In genomic region chr9:83185517-83186192, GRCh38 we compare ENCODE assay signal across 19 cellular contexts.
DNase-seq lines count a peak whose midpoint lies in the region; ATAC-seq and TF ChIP-seq lines count a peak whose summit lies in the region.
"Had no signal": no experiment of that assay in that cellular context is flagged by ENCODE, and none has a peak within 500 bp of the region (broad histone marks: within the 10 kb centered on the region; RNA-seq: fewer than 3 reads in every experiment).

No MANE protein-coding gene starts in this region.

- H3K27ac ChIP-seq in esophagus muscularis mucosa (replicated peaks in 1 of 4) (no peak overlapping the region), iPS-20b (ENCODE audit: low read length) (no peak overlapping the region), mesenchymal stem cell (ENCODE audit: low read length, poor library complexity, severe bottlenecking) (no peak overlapping the region), OCI-LY7 (ENCODE audit: low read depth, low read length, poor library complexity, severe bottlenecking) (no peak overlapping the region)
- H3K27ac ChIP-seq: GM23248, SJSA1 had no signal

- H3K79me2 ChIP-seq in OCI-LY7 (ENCODE audit: insufficient read depth, low read depth, low read length): no peaks in the 10 kb centered on the region

- H3K4me2 ChIP-seq in mesenchymal stem cell (ENCODE audit: low read length, poor library complexity, severe bottlenecking) (no peak overlapping the region), OCI-LY7 (ENCODE audit: low read length) (no peak overlapping the region)

- BruUV-seq in OCI-LY7 (replicated peaks; lab: Mats Ljungman, UMichigan): no TSS peak

- H3K9me2 ChIP-seq in OCI-LY7 (ENCODE audit: insufficient read depth, low read length): no peaks in the 10 kb centered on the region

- H3K23ac ChIP-seq in mesenchymal stem cell (ENCODE audit: low read length in 2 of 2): no peak overlapping the region

- H3K4me1 ChIP-seq in ES-I3 (ENCODE audit: insufficient read depth, low read length) (peaks cover 12% of the 10 kb centered on the region), esophagus muscularis mucosa (no peaks in the 10 kb centered on the region), iPS-20b (ENCODE audit: insufficient read depth, low read length) (peaks cover 11% of the 10 kb centered on the region; the same call in 1 of the 2 replicates), mesenchymal stem cell (ENCODE audit: control insufficient read depth, insufficient read depth, low read depth, low read length) (no peaks in the 10 kb centered on the region), OCI-LY7 (ENCODE audit: insufficient read depth, low read length, poor library complexity, severe bottlenecking) (no peaks in the 10 kb centered on the region)
- H3K4me1 ChIP-seq: SJSA1 had no signal

- H3K36me3 ChIP-seq in ES-I3 (ENCODE audit: insufficient read depth, low read length) (no peaks in the 10 kb centered on the region), esophagus muscularis mucosa (no peaks in the 10 kb centered on the region), iPS-20b (ENCODE audit: insufficient read depth, low read depth, low read length) (no peaks in the 10 kb centered on the region), mesenchymal stem cell (ENCODE audit: control insufficient read depth in 1 of 2, insufficient read depth in 2 of 2, low read depth in 1 of 2, low read length in 2 of 2) (no peaks in the 10 kb centered on the region), OCI-LY7 (ENCODE audit: insufficient read depth, low read length) (no peaks in the 10 kb centered on the region)
- H3K36me3 ChIP-seq: SJSA1 had no signal

- no peaks in the 10 kb centered on the region for H4K20me1 ChIP-seq in OCI-LY7 (ENCODE audit: insufficient read depth, low read length)

- DNase-seq in NCI-H82 (lab: John Stamatoyannopoulos, UW): peak; percentile 62
- DNase-seq in esophagus muscularis mucosa (ENCODE audit: extremely low spot score): peak; percentile 70
- DNase-seq in mesenchymal stem cell: no peak
- no peak for DNase-seq in OCI-LY7 (ENCODE audit: low spot score)
- DNase-seq: COR-L47, DMS153, GM23248, HFFc6, IMR-90, Kasumi-1, NCI-H1930, NCI-H2171 treated with DMSO at 0.1 percent for 48 hours, OCI-M1, RPMI8226 had no signal

- no peak overlapping the region for H3K4me3 ChIP-seq in esophagus muscularis mucosa
- H3K4me3 ChIP-seq in iPS-20b (ENCODE audit: low read length): peak overlapping the region; percentile 49; the same call in 1 of the 2 replicates
- H3K4me3 ChIP-seq in mesenchymal stem cell (ENCODE audit: insufficient read depth in 1 of 2, low read depth in 1 of 2, low read length in 2 of 2): no peak overlapping the region
- no peak overlapping the region for H3K4me3 ChIP-seq in OCI-LY7 (ENCODE audit: low read depth, low read length, poor library complexity, severe bottlenecking)
- H3K4me3 ChIP-seq: GM23248, SJSA1 had no signal

- CTCF ChIA-PET in OCI-LY7 (lab: Charles Lee; ENCODE audit: unreplicated experiment): no interaction called here

- no peak for ATAC-seq in HG02870 (IDR thresholded peaks at IDR 0.05; ENCODE audit: unreplicated experiment)
- no peak for ATAC-seq in HG03108 (IDR thresholded peaks at IDR 0.05; ENCODE audit: unreplicated experiment)

- intact Hi-C loops in esophagus muscularis mucosa (cut with DNase I) (no loop called here), OCI-LY7 (cut with micrococcal nuclease; ENCODE audit: unreplicated experiment) (no loop called here)

- no peak overlapping the region for H3K4ac ChIP-seq in mesenchymal stem cell (ENCODE audit: low read depth in 1 of 2, low read length in 2 of 2)

- H3K27me3 ChIP-seq in esophagus muscularis mucosa: peaks cover 0 to 16% (median 0%) of the 10 kb centered on the region in 4 donors
- no peaks in the 10 kb centered on the region for H3K27me3 ChIP-seq in iPS-20b (ENCODE audit: insufficient read depth, low read length)
- H3K27me3 ChIP-seq in mesenchymal stem cell (ENCODE audit: control insufficient read depth in 1 of 2, insufficient read depth in 1 of 2, low read length in 2 of 2): peaks cover 11 to 26% of the 10 kb centered on the region in 2 experiments
- H3K27me3 ChIP-seq: SJSA1 had no signal

- H2AFZ ChIP-seq in mesenchymal stem cell (ENCODE audit: low read depth, low read length) (no peak overlapping the region), OCI-LY7 (ENCODE audit: low read length) (no peak overlapping the region)
- H2AFZ ChIP-seq: GM23248 had no signal

- H3K79me1 ChIP-seq in mesenchymal stem cell (replicated peaks; ENCODE audit: low read length, poor library complexity, severe bottlenecking): no peaks in the 10 kb centered on the region

- no peak overlapping the region for H4K8ac ChIP-seq in mesenchymal stem cell (ENCODE audit: low read length)

- no peak overlapping the region for H2BK15ac ChIP-seq in mesenchymal stem cell (ENCODE audit: low read depth, poor library complexity, severe bottlenecking)

- H4K91ac ChIP-seq in mesenchymal stem cell (ENCODE audit: low read length): no peak overlapping the region

- H2BK120ac ChIP-seq in mesenchymal stem cell (ENCODE audit: low read depth, low read length): no peak overlapping the region

- POLR2A ChIA-PET in OCI-LY7 (lab: Charles Lee): interaction anchor here (1.1 to 1.2 kb wide), 2 partner anchors 10 to 26 kb away, joined by 3 read pairs; no protein-coding TSS in a partner anchor

- H3K9me3 ChIP-seq in ES-I3 (ENCODE audit: control insufficient read depth, insufficient read depth, low read length): no peaks in the 10 kb centered on the region
- no peaks in the 10 kb centered on the region for H3K9me3 ChIP-seq in esophagus muscularis mucosa
- H3K9me3 ChIP-seq in iPS-20b (ENCODE audit: insufficient read depth, low read depth, low read length): no peaks in the 10 kb centered on the region
- no peaks in the 10 kb centered on the region for H3K9me3 ChIP-seq in mesenchymal stem cell (ENCODE audit: control insufficient read depth, low read length)
- no peaks in the 10 kb centered on the region for H3K9me3 ChIP-seq in OCI-LY7 (ENCODE audit: low read length)
- H3K9me3 ChIP-seq: SJSA1 had no signal

- H3K9ac ChIP-seq in ES-I3 (ENCODE audit: low read depth, low read length) (peak overlapping the region; percentile 23; the same call in 1 of the 2 replicates), iPS-20b (ENCODE audit: low read depth, low read length) (peak overlapping the region; percentile 16; the same call in 1 of the 2 replicates), mesenchymal stem cell (ENCODE audit: low read length) (no peak overlapping the region)
- H3K9ac ChIP-seq: GM23248 had no signal

- H2BK5ac ChIP-seq in mesenchymal stem cell (ENCODE audit: low read depth, low read length, poor library complexity, severe bottlenecking): no peak overlapping the region

- WGBS in esophagus muscularis mucosa: 51% methylated on average over 8 of the region's 8 CpGs
- WGBS in mesenchymal stem cell: 52% methylated on average over 7 of the region's 8 CpGs

- H3K18ac ChIP-seq in mesenchymal stem cell (ENCODE audit: low read depth in 1 of 2, low read length in 2 of 2): no peak overlapping the region

- no peak for TF ChIP-seq EP300 in esophagus muscularis mucosa (IDR thresholded peaks at IDR 0.05)

- no peak overlapping the region for H3K14ac ChIP-seq in mesenchymal stem cell (ENCODE audit: low read length in 2 of 2)

- TF ChIP-seq CTCF in esophagus muscularis mucosa (IDR thresholded peaks at IDR 0.05) (no peak), OCI-LY7 (conservative IDR thresholded peaks at IDR 0.05; ENCODE audit: low read length) (no peak)

- H2BK12ac ChIP-seq in mesenchymal stem cell (ENCODE audit: low read length in 2 of 2): no peak overlapping the region

- no peak for TF ChIP-seq POLR2A in esophagus muscularis mucosa (IDR thresholded peaks at IDR 0.05; ENCODE audit: low read depth)

- no peak overlapping the region for H2AK5ac ChIP-seq in mesenchymal stem cell (ENCODE audit: low read length, severe bottlenecking)

Comparison
In these comparisons a context has a peak if more than half of its experiments do, and no peak if none do; other contexts are left out.
1. DNase-seq: peak in NCI-H82 (single experiment) and esophagus muscularis mucosa (single experiment); none in mesenchymal stem cell (single experiment) and OCI-LY7 (single experiment).